In the genomic region with DNA sequence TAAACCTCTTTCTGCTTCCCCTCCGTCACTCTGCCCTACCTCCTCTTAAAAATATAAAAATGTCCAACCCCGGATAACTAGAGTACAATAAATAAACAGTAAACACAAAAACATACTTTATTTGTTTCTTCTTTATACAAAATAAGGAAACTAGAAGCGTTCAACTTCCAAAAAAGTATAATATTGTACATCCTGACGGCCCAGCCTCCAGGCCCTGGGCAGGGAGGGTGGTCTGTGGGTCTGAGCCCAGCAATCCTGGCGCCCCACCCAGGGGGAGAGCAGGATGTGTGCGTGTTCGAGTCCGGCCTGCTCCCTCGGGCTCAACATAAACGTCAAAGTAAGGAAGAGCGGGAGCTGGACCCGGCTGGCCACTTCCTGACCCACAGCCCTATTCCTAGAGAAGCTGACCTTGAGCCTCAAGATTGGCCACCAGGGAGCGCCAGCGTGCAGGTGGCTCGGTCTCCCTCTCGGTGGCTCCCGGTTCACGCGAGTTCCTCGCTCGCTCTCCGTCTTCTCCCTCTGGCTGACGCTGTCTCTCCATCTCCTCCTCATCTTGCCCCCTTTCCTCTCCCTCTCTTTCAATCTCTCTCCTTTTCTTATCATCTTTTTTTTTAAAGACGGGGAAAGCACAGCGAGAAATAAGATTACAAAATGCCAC, we compare ENCODE assay signal across 1 cellular context.
TF ChIP-seq lines count a peak whose summit lies in the region.

No MANE protein-coding gene starts in this region.

TF ChIP-seq in GM12878, 131 proteins besides CTCF, POLR2A, EP300 and RAD21 (continued from another document):
- TF ChIP-seq WRNIP1 (IDR thresholded peaks at IDR 0.05; ENCODE audit: borderline replicate concordance, low read depth, low read length) (no peak), YY1 (IDR thresholded peaks at IDR 0.05; ENCODE audit: low read depth, low read length) (0 out of 2 replicates have a peak, but pooled peaks have one; percentile 49), SREBF2 (IDR thresholded peaks at IDR 0.05; ENCODE audit: low read length) (no peak), CHD2 (IDR thresholded peaks at IDR 0.05; ENCODE audit: borderline replicate concordance, low read depth, low read length) (peak; percentile 81), BHLHE40 (IDR thresholded peaks at IDR 0.05; ENCODE audit: borderline replicate concordance in 1 of 2, low read depth in 2 of 2, low read length in 1 of 2) (no peak), ZSCAN29 (IDR thresholded peaks at IDR 0.05) (no peak), NR2F1 (conservative IDR thresholded peaks at IDR 0.05) (no peak), CREB1 (IDR thresholded peaks at IDR 0.05; ENCODE audit: low read depth) (no peak), KAT2A (conservative IDR thresholded peaks at IDR 0.05; ENCODE audit: control insufficient read depth, low read depth, low read length) (no peak), SMC3 (IDR thresholded peaks at IDR 0.05; ENCODE audit: borderline replicate concordance, low read length) (peak; percentile 72), CBX3 (IDR thresholded peaks at IDR 0.05; ENCODE audit: borderline replicate concordance, low read depth) (no peak)
- TF ChIP-seq, protein P1, sequence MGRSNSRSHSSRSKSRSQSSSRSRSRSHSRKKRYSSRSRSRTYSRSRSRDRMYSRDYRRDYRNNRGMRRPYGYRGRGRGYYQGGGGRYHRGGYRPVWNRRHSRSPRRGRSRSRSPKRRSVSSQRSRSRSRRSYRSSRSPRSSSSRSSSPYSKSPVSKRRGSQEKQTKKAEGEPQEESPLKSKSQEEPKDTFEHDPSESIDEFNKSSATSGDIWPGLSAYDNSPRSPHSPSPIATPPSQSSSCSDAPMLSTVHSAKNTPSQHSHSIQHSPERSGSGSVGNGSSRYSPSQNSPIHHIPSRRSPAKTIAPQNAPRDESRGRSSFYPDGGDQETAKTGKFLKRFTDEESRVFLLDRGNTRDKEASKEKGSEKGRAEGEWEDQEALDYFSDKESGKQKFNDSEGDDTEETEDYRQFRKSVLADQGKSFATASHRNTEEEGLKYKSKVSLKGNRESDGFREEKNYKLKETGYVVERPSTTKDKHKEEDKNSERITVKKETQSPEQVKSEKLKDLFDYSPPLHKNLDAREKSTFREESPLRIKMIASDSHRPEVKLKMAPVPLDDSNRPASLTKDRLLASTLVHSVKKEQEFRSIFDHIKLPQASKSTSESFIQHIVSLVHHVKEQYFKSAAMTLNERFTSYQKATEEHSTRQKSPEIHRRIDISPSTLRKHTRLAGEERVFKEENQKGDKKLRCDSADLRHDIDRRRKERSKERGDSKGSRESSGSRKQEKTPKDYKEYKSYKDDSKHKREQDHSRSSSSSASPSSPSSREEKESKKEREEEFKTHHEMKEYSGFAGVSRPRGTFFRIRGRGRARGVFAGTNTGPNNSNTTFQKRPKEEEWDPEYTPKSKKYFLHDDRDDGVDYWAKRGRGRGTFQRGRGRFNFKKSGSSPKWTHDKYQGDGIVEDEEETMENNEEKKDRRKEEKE (IDR thresholded peaks at IDR 0.05), result no peak
- TF ChIP-seq, protein P2, sequence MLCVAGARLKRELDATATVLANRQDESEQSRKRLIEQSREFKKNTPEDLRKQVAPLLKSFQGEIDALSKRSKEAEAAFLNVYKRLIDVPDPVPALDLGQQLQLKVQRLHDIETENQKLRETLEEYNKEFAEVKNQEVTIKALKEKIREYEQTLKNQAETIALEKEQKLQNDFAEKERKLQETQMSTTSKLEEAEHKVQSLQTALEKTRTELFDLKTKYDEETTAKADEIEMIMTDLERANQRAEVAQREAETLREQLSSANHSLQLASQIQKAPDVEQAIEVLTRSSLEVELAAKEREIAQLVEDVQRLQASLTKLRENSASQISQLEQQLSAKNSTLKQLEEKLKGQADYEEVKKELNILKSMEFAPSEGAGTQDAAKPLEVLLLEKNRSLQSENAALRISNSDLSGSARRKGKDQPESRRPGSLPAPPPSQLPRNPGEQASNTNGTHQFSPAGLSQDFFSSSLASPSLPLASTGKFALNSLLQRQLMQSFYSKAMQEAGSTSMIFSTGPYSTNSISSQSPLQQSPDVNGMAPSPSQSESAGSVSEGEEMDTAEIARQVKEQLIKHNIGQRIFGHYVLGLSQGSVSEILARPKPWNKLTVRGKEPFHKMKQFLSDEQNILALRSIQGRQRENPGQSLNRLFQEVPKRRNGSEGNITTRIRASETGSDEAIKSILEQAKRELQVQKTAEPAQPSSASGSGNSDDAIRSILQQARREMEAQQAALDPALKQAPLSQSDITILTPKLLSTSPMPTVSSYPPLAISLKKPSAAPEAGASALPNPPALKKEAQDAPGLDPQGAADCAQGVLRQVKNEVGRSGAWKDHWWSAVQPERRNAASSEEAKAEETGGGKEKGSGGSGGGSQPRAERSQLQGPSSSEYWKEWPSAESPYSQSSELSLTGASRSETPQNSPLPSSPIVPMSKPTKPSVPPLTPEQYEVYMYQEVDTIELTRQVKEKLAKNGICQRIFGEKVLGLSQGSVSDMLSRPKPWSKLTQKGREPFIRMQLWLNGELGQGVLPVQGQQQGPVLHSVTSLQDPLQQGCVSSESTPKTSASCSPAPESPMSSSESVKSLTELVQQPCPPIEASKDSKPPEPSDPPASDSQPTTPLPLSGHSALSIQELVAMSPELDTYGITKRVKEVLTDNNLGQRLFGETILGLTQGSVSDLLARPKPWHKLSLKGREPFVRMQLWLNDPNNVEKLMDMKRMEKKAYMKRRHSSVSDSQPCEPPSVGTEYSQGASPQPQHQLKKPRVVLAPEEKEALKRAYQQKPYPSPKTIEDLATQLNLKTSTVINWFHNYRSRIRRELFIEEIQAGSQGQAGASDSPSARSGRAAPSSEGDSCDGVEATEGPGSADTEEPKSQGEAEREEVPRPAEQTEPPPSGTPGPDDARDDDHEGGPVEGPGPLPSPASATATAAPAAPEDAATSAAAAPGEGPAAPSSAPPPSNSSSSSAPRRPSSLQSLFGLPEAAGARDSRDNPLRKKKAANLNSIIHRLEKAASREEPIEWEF (IDR thresholded peaks at IDR 0.05; ENCODE audit: insufficient replicate concordance, low read depth, low read length), result no peak
